20 cellular contexts compared by ENCODE assay signal in the genomic region with DNA sequence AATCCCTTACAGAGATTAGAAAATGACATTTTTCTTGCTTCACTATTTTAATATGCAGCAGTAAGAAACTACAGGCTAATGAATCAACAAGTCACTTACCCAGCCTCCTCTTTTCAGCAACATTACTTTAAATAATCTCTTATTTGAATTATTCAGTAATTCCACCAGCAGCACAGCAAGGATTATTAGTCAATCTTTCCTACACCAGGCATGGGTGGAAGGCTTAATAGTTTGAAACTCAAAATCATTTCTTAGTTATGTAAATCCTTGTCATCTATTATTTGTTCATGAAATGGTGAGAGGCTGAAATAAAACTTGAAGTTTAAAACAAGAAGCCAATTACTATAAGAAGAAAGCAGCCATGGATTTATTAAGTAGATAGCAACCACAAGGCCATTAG.
"Had no signal": no experiment of that assay in that cellular context is flagged by ENCODE, and none has a peak within 500 bp of the region (broad histone marks: within the 10 kb centered on the region; RNA-seq: fewer than 3 reads in every experiment).

No MANE protein-coding gene starts in this region.

- DNase-seq: naive thymus-derived CD4-positive, alpha-beta T cell; natural killer cell; occipital lobe; ovary; posterior cingulate gyrus; psoas muscle; retina; right cardiac atrium; right lobe of liver; sigmoid colon; small intestine; stimulated activated CD4-positive, alpha-beta T cell treated with anti-CD3 and anti-CD28 coated beads, Interleukin-15, amount 100 ng/mL, for 24 hours; stimulated activated CD4-positive, alpha-beta T cell treated with anti-CD3 and anti-CD28 coated beads, Interleukin-2, amount 100 ng/mL, for 24 hours; stimulated activated CD4-positive, alpha-beta T cell treated with anti-CD3 and anti-CD28 coated beads, Interleukin-2, amount 100 ng/mL, for 48 hours; stimulated activated CD4-positive, alpha-beta T cell treated with anti-CD3 and anti-CD28 coated beads, Interleukin-4, amount 100 ng/mL, for 24 hours; stimulated activated naive B cell treated with anti-CD40 and anti-IgM and Interleukin-4, amounts not matched to agents 10 μg/mL and 1 μg/mL and 100 μg/mL, for 72 hours; stimulated activated naive CD4-positive, alpha-beta T cell treated with Interleukin-2 at 50 U/mL for 16 hours; stomach; thyroid gland; upper lobe of left lung had no signal
